ENCODE assay signal across 8 cellular contexts in the genomic region with DNA sequence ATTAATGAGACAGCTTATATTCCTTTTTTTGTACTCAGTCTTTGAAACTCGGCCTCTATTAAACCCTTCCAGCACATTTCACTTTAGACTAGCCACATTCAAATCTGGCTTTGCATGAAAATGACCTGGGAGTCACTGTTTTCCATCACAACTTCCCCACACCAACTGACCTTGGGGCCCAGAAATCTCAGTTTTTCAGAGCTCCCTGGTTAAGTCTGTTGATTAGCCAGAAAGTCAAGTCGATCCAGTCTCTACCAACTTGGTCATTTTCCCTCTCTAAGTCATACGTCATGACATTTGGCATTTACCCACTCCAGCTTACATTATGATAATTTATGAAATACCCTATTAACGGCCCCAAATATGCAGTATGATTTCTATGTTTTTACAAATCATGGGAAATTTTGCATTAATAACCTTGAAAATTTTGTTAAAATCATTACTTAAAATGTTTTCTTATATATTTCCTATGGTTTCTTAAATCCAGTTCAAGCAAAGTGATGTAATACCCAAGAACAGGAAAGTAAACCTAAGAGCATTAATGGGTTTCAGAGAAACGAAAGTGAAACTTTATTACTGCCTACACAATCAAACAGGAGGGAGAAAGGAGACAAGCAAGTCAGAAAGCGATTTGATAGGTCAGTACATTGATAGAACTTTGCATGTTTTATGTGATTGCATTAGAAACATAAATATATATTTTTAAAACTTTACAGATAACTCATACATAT.
DNase-seq lines count a peak whose midpoint lies in the region; ATAC-seq and TF ChIP-seq lines count a peak whose summit lies in the region.

No MANE protein-coding gene starts in this region.

- H3K4me3 Mint-ChIP-seq in HFFc6, result peak overlapping the region; percentile 75
- H3K4me3 Mint-ChIP-seq in central memory CD8-positive, alpha-beta T cell, result peak overlapping the region; percentile 38
- H3K4me3 Mint-ChIP-seq in stimulated activated memory B cell treated with anti-CD40 and anti-IgM and Interleukin-4, amounts not matched to agents 10 μg/mL and 1 μg/mL and 100 μg/mL, for 72 hours, result no peak overlapping the region

- H3K36me3 Mint-ChIP-seq in HFFc6 (ENCODE audit: low read depth), result peaks cover 37% of the 10 kb centered on the region
- peaks cover 3% of the 10 kb centered on the region for H3K36me3 Mint-ChIP-seq in central memory CD8-positive, alpha-beta T cell (ENCODE audit: insufficient read depth)
- no peaks in the 10 kb centered on the region for H3K36me3 Mint-ChIP-seq in stimulated activated memory B cell treated with anti-CD40 and anti-IgM and Interleukin-4, amounts not matched to agents 10 μg/mL and 1 μg/mL and 100 μg/mL, for 72 hours

- peak; percentile 92 for ATAC-seq in central memory CD8-positive, alpha-beta T cell (replicated peaks; ENCODE audit: extremely low read depth, poor library complexity, severe bottlenecking)
- no peak for ATAC-seq in stimulated activated memory B cell treated with anti-CD40 and anti-IgM and Interleukin-4, amounts not matched to agents 10 μg/mL and 1 μg/mL and 100 μg/mL, for 72 hours

- DNase-seq in DMS153 (lab: John Stamatoyannopoulos, UW) (peak; percentile 22), DMS153 treated with DMSO at 0.1 percent for 48 hours (lab: John Stamatoyannopoulos, UW; ENCODE audit: unreplicated experiment) (no peak), HFFc6 (no peak), NCI-H774 (lab: John Stamatoyannopoulos, UW) (peak; percentile 56), midbrain (lab: John Stamatoyannopoulos, UW) (peak; percentile 54), NCI-H524 (lab: John Stamatoyannopoulos, UW) (no peak)
- DNase-seq in central memory CD8-positive, alpha-beta T cell (ENCODE audit: low spot score in 2 of 2), result no peak

- peak overlapping the region; percentile 74 for H3K27ac Mint-ChIP-seq in HFFc6
- peak overlapping the region; percentile 93 for H3K27ac Mint-ChIP-seq in central memory CD8-positive, alpha-beta T cell (ENCODE audit: low read depth)
- H3K27ac Mint-ChIP-seq in stimulated activated memory B cell treated with anti-CD40 and anti-IgM and Interleukin-4, amounts not matched to agents 10 μg/mL and 1 μg/mL and 100 μg/mL, for 72 hours, result no peak overlapping the region

- no peak for TF ChIP-seq CTCF in HFFc6 (IDR thresholded peaks at IDR 0.05)

- H3K4me1 Mint-ChIP-seq in HFFc6 (ENCODE audit: low read depth), result peaks cover 59% of the 10 kb centered on the region
- peaks cover 8% of the 10 kb centered on the region for H3K4me1 Mint-ChIP-seq in central memory CD8-positive, alpha-beta T cell
- no peaks in the 10 kb centered on the region for H3K4me1 Mint-ChIP-seq in stimulated activated memory B cell treated with anti-CD40 and anti-IgM and Interleukin-4, amounts not matched to agents 10 μg/mL and 1 μg/mL and 100 μg/mL, for 72 hours

- no peaks in the 10 kb centered on the region for H3K9me3 Mint-ChIP-seq in HFFc6
- H3K9me3 Mint-ChIP-seq in central memory CD8-positive, alpha-beta T cell, result no peaks in the 10 kb centered on the region
- no peaks in the 10 kb centered on the region for H3K9me3 Mint-ChIP-seq in stimulated activated memory B cell treated with anti-CD40 and anti-IgM and Interleukin-4, amounts not matched to agents 10 μg/mL and 1 μg/mL and 100 μg/mL, for 72 hours

- H3K27me3 Mint-ChIP-seq in HFFc6 (ENCODE audit: insufficient read depth), result no peaks in the 10 kb centered on the region
- no peaks in the 10 kb centered on the region for H3K27me3 Mint-ChIP-seq in central memory CD8-positive, alpha-beta T cell
- peaks cover 10% of the 10 kb centered on the region for H3K27me3 Mint-ChIP-seq in stimulated activated memory B cell treated with anti-CD40 and anti-IgM and Interleukin-4, amounts not matched to agents 10 μg/mL and 1 μg/mL and 100 μg/mL, for 72 hours

Comparison
In these comparisons a context has a peak if more than half of its experiments do, and no peak if none do; other contexts are left out.
1. DNase-seq: peak in DMS153 (single experiment), NCI-H774 (single experiment) and midbrain (single experiment); none in DMS153 treated with DMSO at 0.1 percent for 48 hours (single experiment), HFFc6 (single experiment), central memory CD8-positive, alpha-beta T cell (0 of 2) and NCI-H524 (0 of 2).